1 cellular context compared by ENCODE assay signal in the genomic region with DNA sequence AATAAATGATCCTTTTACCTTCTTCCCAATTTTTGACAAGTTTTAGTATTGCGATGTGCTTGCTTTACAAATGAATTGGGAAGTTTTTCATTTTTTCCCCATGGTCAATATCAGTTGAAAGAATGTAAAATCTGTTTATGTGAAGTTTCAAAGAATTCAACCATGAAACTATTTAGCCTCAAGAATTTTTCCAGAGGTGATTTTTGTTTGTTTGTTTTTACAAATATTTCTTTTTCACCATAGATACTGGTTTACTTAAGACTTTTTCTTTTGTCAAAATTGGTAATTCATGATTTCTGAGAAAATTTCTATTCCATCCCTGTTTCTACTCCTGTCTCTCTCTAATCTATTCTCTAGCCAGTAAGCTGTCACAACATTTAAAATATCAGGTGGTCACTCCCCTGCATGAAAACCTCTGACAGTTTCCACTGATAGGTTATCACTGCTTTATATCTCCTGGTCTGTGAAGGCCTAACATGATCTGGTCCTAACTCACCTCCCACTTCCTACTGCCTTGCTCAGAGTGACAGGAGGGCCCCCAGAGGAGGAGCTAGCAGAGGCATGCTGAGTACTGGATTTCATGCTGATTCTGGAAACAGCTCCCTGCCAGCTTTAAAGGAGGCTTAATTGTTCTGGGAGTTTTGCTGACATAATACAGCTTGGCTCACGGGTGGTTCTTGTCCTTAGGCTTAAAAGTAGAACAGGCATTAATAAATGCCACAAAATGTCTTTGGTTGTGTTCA.
TF ChIP-seq lines count a peak whose summit lies in the region.

No MANE protein-coding gene starts in this region.

TF ChIP-seq in HepG2, 621 proteins besides CTCF, POLR2A, EP300 and RAD21:
- TF ChIP-seq THAP8 (CRISPR knock-in tag; IDR thresholded peaks at IDR 0.05; ENCODE audit: borderline replicate concordance) (no peak), TCF7 (IDR thresholded peaks at IDR 0.05; ENCODE audit: low read depth) (no peak), GMEB1 (CRISPR knock-in tag; IDR thresholded peaks at IDR 0.05; ENCODE audit: borderline replicate concordance) (no peak), HNF1A (IDR thresholded peaks at IDR 0.05; ENCODE audit: low read depth) (no peak), HNF1A (CRISPR knock-in tag; IDR thresholded peaks at IDR 0.05; ENCODE audit: borderline replicate concordance) (no peak), ZNF703 (CRISPR knock-in tag; IDR thresholded peaks at IDR 0.05; ENCODE audit: borderline replicate concordance) (no peak), REL (CRISPR knock-in tag; conservative IDR thresholded peaks at IDR 0.05) (no peak), YEATS4 (CRISPR knock-in tag; IDR thresholded peaks at IDR 0.05; ENCODE audit: borderline replicate concordance) (no peak), NFYB (CRISPR knock-in tag; IDR thresholded peaks at IDR 0.05) (no peak), ZIK1 (CRISPR knock-in tag; IDR thresholded peaks at IDR 0.05; ENCODE audit: borderline replicate concordance, low read depth) (no peak)
- TF ChIP-seq, protein P1, sequence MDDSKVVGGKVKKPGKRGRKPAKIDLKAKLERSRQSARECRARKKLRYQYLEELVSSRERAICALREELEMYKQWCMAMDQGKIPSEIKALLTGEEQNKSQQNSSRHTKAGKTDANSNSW (CRISPR knock-in tag; IDR thresholded peaks at IDR 0.05; ENCODE audit: borderline replicate concordance), result no peak
- TF ChIP-seq, protein P2, sequence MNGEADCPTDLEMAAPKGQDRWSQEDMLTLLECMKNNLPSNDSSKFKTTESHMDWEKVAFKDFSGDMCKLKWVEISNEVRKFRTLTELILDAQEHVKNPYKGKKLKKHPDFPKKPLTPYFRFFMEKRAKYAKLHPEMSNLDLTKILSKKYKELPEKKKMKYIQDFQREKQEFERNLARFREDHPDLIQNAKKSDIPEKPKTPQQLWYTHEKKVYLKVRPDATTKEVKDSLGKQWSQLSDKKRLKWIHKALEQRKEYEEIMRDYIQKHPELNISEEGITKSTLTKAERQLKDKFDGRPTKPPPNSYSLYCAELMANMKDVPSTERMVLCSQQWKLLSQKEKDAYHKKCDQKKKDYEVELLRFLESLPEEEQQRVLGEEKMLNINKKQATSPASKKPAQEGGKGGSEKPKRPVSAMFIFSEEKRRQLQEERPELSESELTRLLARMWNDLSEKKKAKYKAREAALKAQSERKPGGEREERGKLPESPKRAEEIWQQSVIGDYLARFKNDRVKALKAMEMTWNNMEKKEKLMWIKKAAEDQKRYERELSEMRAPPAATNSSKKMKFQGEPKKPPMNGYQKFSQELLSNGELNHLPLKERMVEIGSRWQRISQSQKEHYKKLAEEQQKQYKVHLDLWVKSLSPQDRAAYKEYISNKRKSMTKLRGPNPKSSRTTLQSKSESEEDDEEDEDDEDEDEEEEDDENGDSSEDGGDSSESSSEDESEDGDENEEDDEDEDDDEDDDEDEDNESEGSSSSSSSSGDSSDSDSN (CRISPR knock-in tag; IDR thresholded peaks at IDR 0.05), result no peak
